ENCODE assay signal across 1 cellular context in genomic region chr19:18683109-18683954, GRCh38.
A peak's percentile ranks its signal among the peaks of the same experiment; 100 is the strongest.
TF ChIP-seq lines count a peak whose summit lies in the region.

Gene CRTC1, plus strand, starts transcription at chr19:18683680. Its CDS starts 23 bp downstream, at chr19:18683703.

TF ChIP-seq in HepG2, 621 proteins besides CTCF, POLR2A, EP300 and RAD21 (continued from another document and continues in another):
- TF ChIP-seq ARID4A (CRISPR knock-in tag; IDR thresholded peaks at IDR 0.05; ENCODE audit: borderline replicate concordance) (peak; percentile 46; the same call in 1 of the 2 replicates), DNMT1 (CRISPR knock-in tag; IDR thresholded peaks at IDR 0.05) (no peak), CBFB (CRISPR knock-in tag; IDR thresholded peaks at IDR 0.05) (no peak), KLF9 (CRISPR knock-in tag; IDR thresholded peaks at IDR 0.05; ENCODE audit: low read depth) (no peak), PHF20 (CRISPR knock-in tag; IDR thresholded peaks at IDR 0.05) (peak; percentile 49; the same call in 1 of the 2 replicates), ATF1 (CRISPR knock-in tag; IDR thresholded peaks at IDR 0.05) (no peak), ZNF317 (CRISPR knock-in tag; IDR thresholded peaks at IDR 0.05) (peak; percentile 56; the same call in 1 of the 2 replicates), ZKSCAN1 (IDR thresholded peaks at IDR 0.05; ENCODE audit: low read length) (peak; percentile 97), ZNF138 (CRISPR knock-in tag; IDR thresholded peaks at IDR 0.05; ENCODE audit: low read depth) (0 out of 2 replicates have a peak, but pooled peaks have one; percentile 58), HOXA5 (CRISPR knock-in tag; IDR thresholded peaks at IDR 0.05) (peak; percentile 6; the same call in 1 of the 2 replicates), PATZ1 (CRISPR knock-in tag; IDR thresholded peaks at IDR 0.05) (peak; percentile 96), E2F1 (CRISPR knock-in tag; IDR thresholded peaks at IDR 0.05) (no peak), TAF1 (CRISPR knock-in tag; IDR thresholded peaks at IDR 0.05) (peak; percentile 60), PCBP1 (IDR thresholded peaks at IDR 0.05; ENCODE audit: borderline replicate concordance, low read depth, low read length) (no peak), HHEX (CRISPR knock-in tag; IDR thresholded peaks at IDR 0.05) (no peak), ZNF746 (CRISPR knock-in tag; IDR thresholded peaks at IDR 0.05) (peak; percentile 46; the same call in 1 of the 2 replicates), ZFP91 (CRISPR knock-in tag; IDR thresholded peaks at IDR 0.05; ENCODE audit: borderline replicate concordance) (peak; percentile 15; the same call in 1 of the 2 replicates), FOXO1 (CRISPR knock-in tag; IDR thresholded peaks at IDR 0.05) (no peak), TBP (CRISPR knock-in tag; IDR thresholded peaks at IDR 0.05) (no peak), MEF2D (CRISPR knock-in tag; IDR thresholded peaks at IDR 0.05) (no peak), ZNF10 (CRISPR knock-in tag; IDR thresholded peaks at IDR 0.05; ENCODE audit: borderline replicate concordance, low read depth) (no peak), ZNF629 (CRISPR knock-in tag; conservative IDR thresholded peaks at IDR 0.05) (0 out of 2 replicates have a peak, but pooled peaks have one; percentile 17), U2AF1 (optimal IDR thresholded peaks at IDR 0.05; ENCODE audit: low read depth, low read length) (no peak), ELF3 (CRISPR knock-in tag; IDR thresholded peaks at IDR 0.05) (no peak), FOXP4 (CRISPR knock-in tag; IDR thresholded peaks at IDR 0.05) (no peak), SPEN (CRISPR knock-in tag; IDR thresholded peaks at IDR 0.05; ENCODE audit: low read depth) (peak; percentile 69), ZFY (CRISPR knock-in tag; IDR thresholded peaks at IDR 0.05) (peak; percentile 61), ZNF7 (CRISPR knock-in tag; IDR thresholded peaks at IDR 0.05) (no peak), EHMT2 (IDR thresholded peaks at IDR 0.05; ENCODE audit: borderline replicate concordance, low read depth, low read length) (no peak), ZNF296 (CRISPR knock-in tag; conservative IDR thresholded peaks at IDR 0.05) (peak; percentile 86), GLMP (CRISPR knock-in tag; IDR thresholded peaks at IDR 0.05; ENCODE audit: borderline replicate concordance) (no peak), ZNF747 (CRISPR knock-in tag; IDR thresholded peaks at IDR 0.05; ENCODE audit: borderline replicate concordance) (no peak), KDM1A (CRISPR knock-in tag; IDR thresholded peaks at IDR 0.05) (peak; percentile 41), ZNF543 (CRISPR knock-in tag; IDR thresholded peaks at IDR 0.05) (peak; percentile 70)
- TF ChIP-seq, protein P1, sequence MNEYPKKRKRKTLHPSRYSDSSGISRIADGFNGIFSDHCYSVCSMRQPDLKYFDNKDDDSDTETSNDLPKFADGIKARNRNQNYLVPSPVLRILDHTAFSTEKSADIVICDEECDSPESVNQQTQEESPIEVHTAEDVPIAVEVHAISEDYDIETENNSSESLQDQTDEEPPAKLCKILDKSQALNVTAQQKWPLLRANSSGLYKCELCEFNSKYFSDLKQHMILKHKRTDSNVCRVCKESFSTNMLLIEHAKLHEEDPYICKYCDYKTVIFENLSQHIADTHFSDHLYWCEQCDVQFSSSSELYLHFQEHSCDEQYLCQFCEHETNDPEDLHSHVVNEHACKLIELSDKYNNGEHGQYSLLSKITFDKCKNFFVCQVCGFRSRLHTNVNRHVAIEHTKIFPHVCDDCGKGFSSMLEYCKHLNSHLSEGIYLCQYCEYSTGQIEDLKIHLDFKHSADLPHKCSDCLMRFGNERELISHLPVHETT (CRISPR knock-in tag; conservative IDR thresholded peaks at IDR 0.05), result no peak
- TF ChIP-seq, protein P2, sequence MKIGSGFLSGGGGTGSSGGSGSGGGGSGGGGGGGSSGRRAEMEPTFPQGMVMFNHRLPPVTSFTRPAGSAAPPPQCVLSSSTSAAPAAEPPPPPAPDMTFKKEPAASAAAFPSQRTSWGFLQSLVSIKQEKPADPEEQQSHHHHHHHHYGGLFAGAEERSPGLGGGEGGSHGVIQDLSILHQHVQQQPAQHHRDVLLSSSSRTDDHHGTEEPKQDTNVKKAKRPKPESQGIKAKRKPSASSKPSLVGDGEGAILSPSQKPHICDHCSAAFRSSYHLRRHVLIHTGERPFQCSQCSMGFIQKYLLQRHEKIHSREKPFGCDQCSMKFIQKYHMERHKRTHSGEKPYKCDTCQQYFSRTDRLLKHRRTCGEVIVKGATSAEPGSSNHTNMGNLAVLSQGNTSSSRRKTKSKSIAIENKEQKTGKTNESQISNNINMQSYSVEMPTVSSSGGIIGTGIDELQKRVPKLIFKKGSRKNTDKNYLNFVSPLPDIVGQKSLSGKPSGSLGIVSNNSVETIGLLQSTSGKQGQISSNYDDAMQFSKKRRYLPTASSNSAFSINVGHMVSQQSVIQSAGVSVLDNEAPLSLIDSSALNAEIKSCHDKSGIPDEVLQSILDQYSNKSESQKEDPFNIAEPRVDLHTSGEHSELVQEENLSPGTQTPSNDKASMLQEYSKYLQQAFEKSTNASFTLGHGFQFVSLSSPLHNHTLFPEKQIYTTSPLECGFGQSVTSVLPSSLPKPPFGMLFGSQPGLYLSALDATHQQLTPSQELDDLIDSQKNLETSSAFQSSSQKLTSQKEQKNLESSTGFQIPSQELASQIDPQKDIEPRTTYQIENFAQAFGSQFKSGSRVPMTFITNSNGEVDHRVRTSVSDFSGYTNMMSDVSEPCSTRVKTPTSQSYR (CRISPR knock-in tag; IDR thresholded peaks at IDR 0.05; ENCODE audit: borderline replicate concordance), result no peak
- TF ChIP-seq, protein P3, sequence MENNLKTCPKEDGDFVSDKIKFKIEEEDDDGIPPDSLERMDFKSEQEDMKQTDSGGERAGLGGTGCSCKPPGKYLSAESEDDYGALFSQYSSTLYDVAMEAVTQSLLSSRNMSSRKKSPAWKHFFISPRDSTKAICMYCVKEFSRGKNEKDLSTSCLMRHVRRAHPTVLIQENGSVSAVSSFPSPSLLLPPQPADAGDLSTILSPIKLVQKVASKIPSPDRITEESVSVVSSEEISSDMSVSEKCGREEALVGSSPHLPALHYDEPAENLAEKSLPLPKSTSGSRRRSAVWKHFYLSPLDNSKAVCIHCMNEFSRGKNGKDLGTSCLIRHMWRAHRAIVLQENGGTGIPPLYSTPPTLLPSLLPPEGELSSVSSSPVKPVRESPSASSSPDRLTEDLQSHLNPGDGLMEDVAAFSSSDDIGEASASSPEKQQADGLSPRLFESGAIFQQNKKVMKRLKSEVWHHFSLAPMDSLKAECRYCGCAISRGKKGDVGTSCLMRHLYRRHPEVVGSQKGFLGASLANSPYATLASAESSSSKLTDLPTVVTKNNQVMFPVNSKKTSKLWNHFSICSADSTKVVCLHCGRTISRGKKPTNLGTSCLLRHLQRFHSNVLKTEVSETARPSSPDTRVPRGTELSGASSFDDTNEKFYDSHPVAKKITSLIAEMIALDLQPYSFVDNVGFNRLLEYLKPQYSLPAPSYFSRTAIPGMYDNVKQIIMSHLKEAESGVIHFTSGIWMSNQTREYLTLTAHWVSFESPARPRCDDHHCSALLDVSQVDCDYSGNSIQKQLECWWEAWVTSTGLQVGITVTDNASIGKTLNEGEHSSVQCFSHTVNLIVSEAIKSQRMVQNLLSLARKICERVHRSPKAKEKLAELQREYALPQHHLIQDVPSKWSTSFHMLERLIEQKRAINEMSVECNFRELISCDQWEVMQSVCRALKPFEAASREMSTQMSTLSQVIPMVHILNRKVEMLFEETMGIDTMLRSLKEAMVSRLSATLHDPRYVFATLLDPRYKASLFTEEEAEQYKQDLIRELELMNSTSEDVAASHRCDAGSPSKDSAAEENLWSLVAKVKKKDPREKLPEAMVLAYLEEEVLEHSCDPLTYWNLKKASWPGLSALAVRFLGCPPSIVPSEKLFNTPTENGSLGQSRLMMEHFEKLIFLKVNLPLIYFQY (CRISPR knock-in tag; IDR thresholded peaks at IDR 0.05; ENCODE audit: borderline replicate concordance), result peak; percentile 29; the same call in 1 of the 2 replicates
